In genomic region chr4:14441550-14441949, GRCh38 we compare ENCODE assay signal across 7 cellular contexts.
"Had no signal": no experiment of that assay in that cellular context is flagged by ENCODE, and none has a peak within 500 bp of the region (broad histone marks: within the 10 kb centered on the region; RNA-seq: fewer than 3 reads in every experiment).

No MANE protein-coding gene starts in this region.

- H3K9me3 ChIP-seq: HAP-1 had no signal

- H3K9me3 Mint-ChIP-seq: HFFc6 had no signal

- H3K27ac Mint-ChIP-seq: HFFc6 had no signal

- H3K27ac ChIP-seq: GM23248 had no signal

- H2AFZ ChIP-seq: GM23248 had no signal

- DNase-seq: GM23248, HFFc6, IMR-90, KG1 had no signal

- H3K4me3 ChIP-seq: GM23248, HAP-1, K562 had no signal

- H3K4me1 ChIP-seq: HAP-1 had no signal

- H3K36me3 ChIP-seq: HAP-1 had no signal

- ATAC-seq: HCT116, K562 had no signal

- H3K9ac ChIP-seq: GM23248 had no signal

- H3K4me3 Mint-ChIP-seq: HFFc6 had no signal
